1 cellular context compared by ENCODE assay signal in the genomic region with DNA sequence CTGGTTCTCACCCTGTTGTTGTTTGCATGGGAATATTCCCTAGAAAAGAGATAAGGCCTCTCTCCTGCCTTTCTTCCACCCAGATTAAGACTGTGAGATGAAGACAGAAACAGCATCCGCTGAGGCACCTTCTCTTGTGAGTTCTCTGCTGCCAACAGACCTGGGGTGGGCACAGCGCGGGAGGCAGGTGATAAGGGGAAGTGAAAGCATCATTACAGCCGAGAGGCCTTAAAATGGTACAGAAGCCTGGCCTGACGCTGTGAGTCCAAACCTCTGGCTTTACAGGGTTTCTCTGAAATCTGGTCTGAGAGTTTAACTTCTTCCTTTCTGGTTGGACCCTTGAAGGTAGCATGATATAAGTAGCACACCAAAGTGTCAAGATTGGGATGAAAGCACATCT.
TF ChIP-seq lines count a peak whose summit lies in the region.

No MANE protein-coding gene starts in this region.

TF ChIP-seq in GM23338, 12 proteins besides CTCF, POLR2A, EP300 and RAD21 (continued from another document):
- TF ChIP-seq, protein P1, sequence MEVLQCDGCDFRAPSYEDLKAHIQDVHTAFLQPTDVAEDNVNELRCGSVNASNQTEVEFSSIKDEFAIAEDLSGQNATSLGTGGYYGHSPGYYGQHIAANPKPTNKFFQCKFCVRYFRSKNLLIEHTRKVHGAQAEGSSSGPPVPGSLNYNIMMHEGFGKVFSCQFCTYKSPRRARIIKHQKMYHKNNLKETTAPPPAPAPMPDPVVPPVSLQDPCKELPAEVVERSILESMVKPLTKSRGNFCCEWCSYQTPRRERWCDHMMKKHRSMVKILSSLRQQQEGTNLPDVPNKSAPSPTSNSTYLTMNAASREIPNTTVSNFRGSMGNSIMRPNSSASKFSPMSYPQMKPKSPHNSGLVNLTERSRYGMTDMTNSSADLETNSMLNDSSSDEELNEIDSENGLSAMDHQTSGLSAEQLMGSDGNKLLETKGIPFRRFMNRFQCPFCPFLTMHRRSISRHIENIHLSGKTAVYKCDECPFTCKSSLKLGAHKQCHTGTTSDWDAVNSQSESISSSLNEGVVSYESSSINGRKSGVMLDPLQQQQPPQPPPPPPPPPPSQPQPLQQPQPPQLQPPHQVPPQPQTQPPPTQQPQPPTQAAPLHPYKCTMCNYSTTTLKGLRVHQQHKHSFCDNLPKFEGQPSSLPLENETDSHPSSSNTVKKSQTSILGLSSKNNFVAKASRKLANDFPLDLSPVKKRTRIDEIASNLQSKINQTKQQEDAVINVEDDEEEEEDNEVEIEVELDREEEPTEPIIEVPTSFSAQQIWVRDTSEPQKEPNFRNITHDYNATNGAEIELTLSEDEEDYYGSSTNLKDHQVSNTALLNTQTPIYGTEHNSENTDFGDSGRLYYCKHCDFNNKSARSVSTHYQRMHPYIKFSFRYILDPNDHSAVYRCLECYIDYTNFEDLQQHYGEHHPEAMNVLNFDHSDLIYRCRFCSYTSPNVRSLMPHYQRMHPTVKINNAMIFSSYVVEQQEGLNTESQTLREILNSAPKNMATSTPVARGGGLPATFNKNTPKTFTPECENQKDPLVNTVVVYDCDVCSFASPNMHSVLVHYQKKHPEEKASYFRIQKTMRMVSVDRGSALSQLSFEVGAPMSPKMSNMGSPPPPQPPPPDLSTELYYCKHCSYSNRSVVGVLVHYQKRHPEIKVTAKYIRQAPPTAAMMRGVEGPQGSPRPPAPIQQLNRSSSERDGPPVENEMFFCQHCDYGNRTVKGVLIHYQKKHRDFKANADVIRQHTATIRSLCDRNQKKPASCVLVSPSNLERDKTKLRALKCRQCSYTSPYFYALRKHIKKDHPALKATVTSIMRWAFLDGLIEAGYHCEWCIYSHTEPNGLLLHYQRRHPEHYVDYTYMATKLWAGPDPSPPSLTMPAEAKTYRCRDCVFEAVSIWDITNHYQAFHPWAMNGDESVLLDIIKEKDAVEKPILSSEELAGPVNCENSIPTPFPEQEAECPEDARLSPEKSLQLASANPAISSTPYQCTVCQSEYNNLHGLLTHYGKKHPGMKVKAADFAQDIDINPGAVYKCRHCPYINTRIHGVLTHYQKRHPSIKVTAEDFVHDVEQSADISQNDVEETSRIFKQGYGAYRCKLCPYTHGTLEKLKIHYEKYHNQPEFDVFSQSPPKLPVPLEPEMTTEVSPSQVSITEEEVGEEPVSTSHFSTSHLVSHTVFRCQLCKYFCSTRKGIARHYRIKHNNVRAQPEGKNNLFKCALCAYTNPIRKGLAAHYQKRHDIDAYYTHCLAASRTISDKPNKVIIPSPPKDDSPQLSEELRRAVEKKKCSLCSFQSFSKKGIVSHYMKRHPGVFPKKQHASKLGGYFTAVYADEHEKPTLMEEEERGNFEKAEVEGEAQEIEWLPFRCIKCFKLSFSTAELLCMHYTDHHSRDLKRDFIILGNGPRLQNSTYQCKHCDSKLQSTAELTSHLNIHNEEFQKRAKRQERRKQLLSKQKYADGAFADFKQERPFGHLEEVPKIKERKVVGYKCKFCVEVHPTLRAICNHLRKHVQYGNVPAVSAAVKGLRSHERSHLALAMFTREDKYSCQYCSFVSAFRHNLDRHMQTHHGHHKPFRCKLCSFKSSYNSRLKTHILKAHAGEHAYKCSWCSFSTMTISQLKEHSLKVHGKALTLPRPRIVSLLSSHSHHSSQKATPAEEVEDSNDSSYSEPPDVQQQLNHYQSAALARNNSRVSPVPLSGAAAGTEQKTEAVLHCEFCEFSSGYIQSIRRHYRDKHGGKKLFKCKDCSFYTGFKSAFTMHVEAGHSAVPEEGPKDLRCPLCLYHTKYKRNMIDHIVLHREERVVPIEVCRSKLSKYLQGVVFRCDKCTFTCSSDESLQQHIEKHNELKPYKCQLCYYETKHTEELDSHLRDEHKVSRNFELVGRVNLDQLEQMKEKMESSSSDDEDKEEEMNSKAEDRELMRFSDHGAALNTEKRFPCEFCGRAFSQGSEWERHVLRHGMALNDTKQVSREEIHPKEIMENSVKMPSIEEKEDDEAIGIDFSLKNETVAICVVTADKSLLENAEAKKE (CRISPR knock-in tag; IDR thresholded peaks at IDR 0.05) = no peak
- TF ChIP-seq STAT1 (IDR thresholded peaks at IDR 0.05; ENCODE audit: unreplicated experiment) = no peak
